Comparison of ENCODE assay signal across 7 cellular contexts in the genomic region with DNA sequence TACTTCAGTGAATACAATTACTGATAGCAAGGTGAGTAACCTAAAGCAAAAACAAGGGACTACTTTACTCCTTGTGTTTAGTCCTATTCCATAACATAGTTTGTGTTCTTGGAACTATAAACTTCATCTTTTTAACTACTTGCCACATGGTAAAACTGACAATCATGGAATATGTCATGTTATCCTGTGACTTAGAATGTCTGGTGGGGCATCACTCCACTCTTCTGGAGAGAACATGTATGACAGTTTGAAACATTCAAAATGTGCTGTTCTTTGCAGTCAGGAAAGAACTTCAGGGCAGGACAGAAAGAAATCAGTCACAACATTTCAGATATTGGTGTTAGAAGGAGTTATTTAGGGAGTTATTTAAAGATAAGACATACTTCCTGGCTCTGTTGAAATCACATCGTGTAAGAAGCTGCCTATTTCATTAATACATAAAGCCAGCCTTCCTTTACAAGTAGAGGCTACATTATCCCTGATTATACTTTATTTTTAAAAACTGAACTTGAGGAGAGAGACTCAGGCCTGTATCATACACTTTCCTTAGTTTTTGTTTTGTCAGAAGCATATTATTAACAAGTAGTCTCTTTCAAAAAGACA.
DNase-seq lines count a peak whose midpoint lies in the region; ATAC-seq, FAIRE-seq and TF ChIP-seq lines count a peak whose summit lies in the region.
"Not testable (repeated sequence)": the region's sequence is repeated elsewhere in the genome, so short reads cannot be mapped to it uniquely, and the experiment has no call there.

No MANE protein-coding gene starts in this region.

- not testable (repeated sequence) for H3K9me1 ChIP-seq in endothelial cell of umbilical vein (replicated peaks; ENCODE audit: control insufficient read depth, extremely low read depth, insufficient read depth, low read length)

- peak overlapping the region; percentile 33 for H2AFZ ChIP-seq in ACC112 (ENCODE audit: low read length, unreplicated experiment)
- H2AFZ ChIP-seq in SK-N-SH (ENCODE audit: low read depth); smooth muscle cell (ENCODE audit: low read depth): not testable (repeated sequence)
- peak overlapping the region; percentile 23 for H2AFZ ChIP-seq in endothelial cell of umbilical vein (ENCODE audit: low read depth, low read length)

- not testable (repeated sequence) for H3K4me3 ChIP-seq in ACC112 (ENCODE audit: low read depth, low read length); SK-N-SH (ENCODE audit: low read depth in 2 of 2, low read length in 1 of 2); choroid plexus epithelial cell (ENCODE audit: low read depth, low read length); endothelial cell of umbilical vein (replicated peaks in 1 of 3; ENCODE audit: insufficient read depth in 1 of 3, low read depth in 1 of 3, low read length in 3 of 3); left lung; smooth muscle cell

- H3K4me2 ChIP-seq in SK-N-SH; endothelial cell of umbilical vein (ENCODE audit: insufficient read depth, low read length); smooth muscle cell: not testable (repeated sequence)

- H3K27me3 ChIP-seq in ACC112 (ENCODE audit: insufficient read depth, low read length); SK-N-SH (ENCODE audit: insufficient read depth); endothelial cell of umbilical vein (ENCODE audit: control insufficient read depth in 2 of 2, insufficient read depth in 2 of 2, low read length in 2 of 2); left lung; smooth muscle cell (ENCODE audit: low read depth): not testable (repeated sequence)

- TF ChIP-seq RAD21 in SK-N-SH (IDR thresholded peaks at IDR 0.05; ENCODE audit: low read length) = not testable (repeated sequence)

- H3K9me2 ChIP-seq in SK-N-SH = not testable (repeated sequence)

- H3F3A ChIP-seq in SK-N-SH (replicated peaks; ENCODE audit: insufficient read depth); smooth muscle cell (ENCODE audit: low read depth): not testable (repeated sequence)

- not testable (repeated sequence) for TF ChIP-seq EP300 in SK-N-SH (IDR thresholded peaks at IDR 0.05; ENCODE audit: borderline replicate concordance in 1 of 2, low read depth in 1 of 2, low read length in 1 of 2)

- not testable (repeated sequence) for H3K79me2 ChIP-seq in ACC112 (ENCODE audit: control insufficient read depth, insufficient read depth, low read length, unreplicated experiment); SK-N-SH (ENCODE audit: insufficient read depth); endothelial cell of umbilical vein (ENCODE audit: control insufficient read depth, insufficient read depth, low read length); smooth muscle cell (ENCODE audit: low read depth)

- not testable (repeated sequence) for H3K36me3 ChIP-seq in ACC112 (ENCODE audit: insufficient read depth, low read length); SK-N-SH (replicated peaks in 1 of 2; ENCODE audit: control insufficient read depth in 1 of 2, insufficient read depth in 2 of 2, low read length in 1 of 2); endothelial cell of umbilical vein (ENCODE audit: control insufficient read depth in 2 of 2, extremely low read depth in 1 of 2, insufficient read depth in 2 of 2, low read length in 2 of 2); left lung; smooth muscle cell (ENCODE audit: low read depth)

- intact Hi-C loops in endothelial cell of umbilical vein (cut with micrococcal nuclease); Right ventricle myocardium superior (cut with DNase I); left lung (cut with DNase I): not testable (repeated sequence)

- WGBS in SK-N-SH (ENCODE audit: low lambda C conversion rate) = 6% methylated on average over 1 of the region's 1 CpG
- WGBS in smooth muscle cell (ENCODE audit: low lambda C conversion rate) = 29% methylated on average over 1 of the region's 1 CpG

- ATAC-seq in Right ventricle myocardium superior (ENCODE audit: poor library complexity) (peak; percentile 45), left lung (peak; percentile 19)

- H3K9ac ChIP-seq in SK-N-SH; endothelial cell of umbilical vein (replicated peaks; ENCODE audit: extremely low read depth, insufficient read depth, low read length); smooth muscle cell (ENCODE audit: low read depth): not testable (repeated sequence)

- not testable (repeated sequence) for TF ChIP-seq POLR2A in endothelial cell of umbilical vein (IDR thresholded peaks at IDR 0.05; ENCODE audit: low read depth, low read length)

- TF ChIP-seq CTCF in SK-N-SH (IDR thresholded peaks at IDR 0.05) = peak; percentile 26; the same call in 1 of the 2 replicates
- peak; percentile 26 for TF ChIP-seq CTCF in choroid plexus epithelial cell (conservative IDR thresholded peaks at IDR 0.05; ENCODE audit: low read depth, low read length)
- TF ChIP-seq CTCF in endothelial cell of umbilical vein (IDR thresholded peaks at IDR 0.05; ENCODE audit: extremely low read depth in 1 of 2, insufficient read depth in 1 of 2, low read depth in 1 of 2, low read length in 2 of 2) = peak in 1 of 2 donors; percentile 10
- not testable (repeated sequence) for TF ChIP-seq CTCF in left lung (IDR thresholded peaks at IDR 0.05)
- peak; percentile 14 for TF ChIP-seq CTCF in smooth muscle cell (IDR thresholded peaks at IDR 0.05; ENCODE audit: borderline replicate concordance, insufficient read depth, poor library complexity, severe bottlenecking)

- not testable (repeated sequence) for H4K20me1 ChIP-seq in SK-N-SH (ENCODE audit: insufficient read depth); endothelial cell of umbilical vein (replicated peaks; ENCODE audit: control insufficient read depth, extremely low read depth, insufficient read depth, low read length); smooth muscle cell (ENCODE audit: low read depth)

- not testable (repeated sequence) for H3K9me3 ChIP-seq in SK-N-SH; endothelial cell of umbilical vein (replicated peaks; ENCODE audit: control insufficient read depth, insufficient read depth, low read length); left lung; smooth muscle cell (replicated peaks; ENCODE audit: low read depth)

- dilution Hi-C loops in endothelial cell of umbilical vein (cut with MboI; ENCODE audit: extremely low pct_ligation_motif_present, low sequenced_read_pairs) = not testable (repeated sequence)

- BruUV-seq in endothelial cell of umbilical vein (replicated peaks; lab: Mats Ljungman, UMichigan) = not testable (repeated sequence)

- not testable (repeated sequence) for DNase-seq in SK-N-SH; Right ventricle myocardium superior; left lung; smooth muscle cell (lab: John Stamatoyannopoulos, UW; ENCODE audit: unreplicated experiment)
- DNase-seq in choroid plexus epithelial cell (ENCODE audit: low read depth) (peak; percentile 42), endothelial cell of umbilical vein (ENCODE audit: low read depth, low spot score) (peak; percentile 56)

- H3K4me1 ChIP-seq in ACC112 (ENCODE audit: control insufficient read depth, insufficient read depth, low read length, unreplicated experiment) = peaks cover 11% of the 10 kb centered on the region
- not testable (repeated sequence) for H3K4me1 ChIP-seq in SK-N-SH (ENCODE audit: control insufficient read depth in 1 of 2, insufficient read depth in 2 of 2, low read depth in 1 of 2, low read length in 1 of 2); endothelial cell of umbilical vein (ENCODE audit: control insufficient read depth, extremely low read depth, insufficient read depth, low read length); left lung; smooth muscle cell (ENCODE audit: low read depth)

- CTCF ChIA-PET in SK-N-SH (lab: Yijun Ruan, JAX); endothelial cell of umbilical vein (lab: Charles Lee): not testable (repeated sequence)

- H3K27ac ChIP-seq in ACC112 (ENCODE audit: low read depth, low read length); SK-N-SH (ENCODE audit: low read depth in 2 of 2, low read length in 1 of 2); endothelial cell of umbilical vein (ENCODE audit: insufficient read depth, low read depth, low read length); left lung; smooth muscle cell (ENCODE audit: low read depth): not testable (repeated sequence)

- POLR2A ChIA-PET in SK-N-SH (lab: Yijun Ruan, JAX); endothelial cell of umbilical vein (lab: Charles Lee): not testable (repeated sequence)

- not testable (repeated sequence) for FAIRE-seq in endothelial cell of umbilical vein (lab: Jason Lieb, UNC)
